Comparison of ENCODE assay signal across 8 cellular contexts in the genomic region with DNA sequence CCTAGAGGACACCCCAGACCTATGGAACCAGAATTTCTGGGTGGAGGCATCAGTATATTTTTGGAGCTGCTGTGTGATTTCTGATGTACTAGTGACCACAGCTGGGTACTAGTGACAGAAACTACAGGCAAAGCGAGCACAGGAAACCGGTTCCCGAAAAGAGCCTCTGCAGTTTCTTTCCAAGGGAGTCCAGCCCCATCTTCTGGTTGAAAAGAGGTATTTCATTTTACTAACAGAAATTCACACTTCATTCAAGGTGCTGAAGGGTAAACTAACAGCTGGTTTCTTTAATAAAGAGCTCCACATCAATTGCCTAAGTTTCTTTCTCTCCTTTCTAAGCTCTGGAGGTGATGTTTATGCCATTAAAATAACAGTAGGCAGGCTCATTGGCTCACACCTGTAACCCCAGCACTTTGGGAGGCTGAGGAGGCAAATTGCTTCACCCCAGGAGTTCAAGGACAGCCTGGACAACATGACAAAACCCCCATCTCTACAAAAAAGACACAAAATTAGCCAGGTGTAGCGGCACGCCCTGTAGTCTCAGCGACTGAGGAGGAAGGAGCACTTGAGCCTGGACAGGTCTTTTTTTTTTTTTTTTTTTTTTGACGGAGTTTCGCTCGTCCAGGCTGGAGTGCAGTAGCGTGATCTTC. TPM values are rescaled to one million over a fixed set of nuclear protein-coding genes. Genes with fewer than 3 reads are reported as not detected.
DNase-seq lines count a peak whose midpoint lies in the region; ATAC-seq and TF ChIP-seq lines count a peak whose summit lies in the region.

No MANE protein-coding gene starts in this region.

- H3K4me3 ChIP-seq in fibroblast of the aortic adventitia (ENCODE audit: low read depth, low read length) (no peak overlapping the region), osteoblast (ENCODE audit: insufficient read depth, low read length) (no peak overlapping the region)

- H3K79me2 ChIP-seq in osteoblast (ENCODE audit: insufficient read depth, low read length) = no peaks in the 10 kb centered on the region

- no peaks in the 10 kb centered on the region for H3K9me3 Mint-ChIP-seq in activated naive CD4-positive, alpha-beta T cell treated with anti-CD3 and anti-CD28 coated beads for 36 hours

- H3K27ac ChIP-seq in VCaP (no peak overlapping the region), osteoblast (ENCODE audit: low read depth, low read length) (no peak overlapping the region)

- H4K20me1 ChIP-seq in osteoblast (ENCODE audit: insufficient read depth, low read length) = peaks cover 3% of the 10 kb centered on the region

- H2AFZ ChIP-seq in osteoblast (ENCODE audit: low read length) = no peak overlapping the region

- peaks cover 16% of the 10 kb centered on the region for H3K36me3 ChIP-seq in osteoblast (ENCODE audit: insufficient read depth, low read length)

- H3K4me3 Mint-ChIP-seq in activated naive CD4-positive, alpha-beta T cell treated with anti-CD3 and anti-CD28 coated beads for 36 hours = no peak overlapping the region

- intact Hi-C loops in activated naive CD4-positive, alpha-beta T cell treated with anti-CD3 and anti-CD28 coated beads for 36 hours (cut with micrococcal nuclease) = loop anchor here (1.0 kb wide), 3 partner anchors 92 to 160 kb away; a partner anchor contains a TSS

- no peak for ATAC-seq in HG03439 (IDR thresholded peaks at IDR 0.05; ENCODE audit: unreplicated experiment)

- H3K36me3 Mint-ChIP-seq in activated naive CD4-positive, alpha-beta T cell treated with anti-CD3 and anti-CD28 coated beads for 36 hours (ENCODE audit: low read depth) = peaks cover 13% of the 10 kb centered on the region

- CTCF ChIA-PET in activated naive CD4-positive, alpha-beta T cell treated with anti-CD3 and anti-CD28 coated beads for 36 hours (lab: Charles Lee) = interaction anchor here (0.6 to 1.9 kb wide), 11 partner anchors 8 to 197 kb away, joined by 3 to 7 read pairs (median 4); a partner anchor contains a TSS

- no peaks in the 10 kb centered on the region for H3K27me3 Mint-ChIP-seq in activated naive CD4-positive, alpha-beta T cell treated with anti-CD3 and anti-CD28 coated beads for 36 hours (ENCODE audit: low read depth)

- no peak overlapping the region for H3K27ac Mint-ChIP-seq in activated naive CD4-positive, alpha-beta T cell treated with anti-CD3 and anti-CD28 coated beads for 36 hours

- no peaks in the 10 kb centered on the region for H3K27me3 ChIP-seq in osteoblast (ENCODE audit: insufficient read depth, low read length)

- H3K4me1 ChIP-seq in osteoblast (ENCODE audit: insufficient read depth, low read length) = no peaks in the 10 kb centered on the region

- TF ChIP-seq CTCF in VCaP (conservative IDR thresholded peaks at IDR 0.05) (peak; percentile 81), fibroblast of the aortic adventitia (IDR thresholded peaks at IDR 0.05; ENCODE audit: insufficient read depth, low read length) (peak; percentile 63), osteoblast (IDR thresholded peaks at IDR 0.05; ENCODE audit: extremely low read depth, low read depth, low read length) (peak; percentile 63)

- H3K4me1 Mint-ChIP-seq in activated naive CD4-positive, alpha-beta T cell treated with anti-CD3 and anti-CD28 coated beads for 36 hours (ENCODE audit: low read depth) = no peaks in the 10 kb centered on the region

- H3K4me2 ChIP-seq in osteoblast (ENCODE audit: insufficient read depth, low read length) = no peak overlapping the region

- DNase-seq in activated naive CD4-positive, alpha-beta T cell treated with anti-CD3 and anti-CD28 coated beads for 36 hours = peak; percentile 42
- no peak for DNase-seq in activated naive CD4-positive, alpha-beta T cell treated with anti-CD3 and anti-CD28 coated beads, Interleukin-2, amount 50 U/mL, for 16 hours
- peak; percentile 48 for DNase-seq in LHCN-M2 (ENCODE audit: low read depth)
- DNase-seq in fibroblast of the aortic adventitia (ENCODE audit: low read depth) = peak; percentile 69
- peak; percentile 89 for DNase-seq in osteoblast (ENCODE audit: insufficient read length, low spot score, missing footprints)
- no peak for DNase-seq in GDM1 (lab: John Stamatoyannopoulos, UW)

- H3K9me3 ChIP-seq in osteoblast (ENCODE audit: low read depth, low read length) = no peaks in the 10 kb centered on the region

RNA-seq across cellular contexts. Expression of a gene that starts 22.0 kb away (rescaled TPM):
- 10 to 100 TPM; 27.3 to 30.9 TPM for total RNA-seq in activated naive CD4-positive, alpha-beta T cell treated with anti-CD3 and anti-CD28 coated beads for 36 hours
- total RNA-seq in LHCN-M2 (2014; rRNA removed) = 23.3 and 25.0 TPM in 2 replicates
- polyA plus RNA-seq in LHCN-M2 (2012) = 15.3 TPM
- 9.2 and 11.3 TPM in 2 replicates for total RNA-seq in fibroblast of the aortic adventitia (ENCODE audit: low replicate concordance)
- 19.2 and 19.5 TPM in 2 replicates for total RNA-seq in osteoblast

RNA-seq across cellular contexts. Expression of a gene that starts 33.1 kb away (rescaled TPM):
- total RNA-seq in activated naive CD4-positive, alpha-beta T cell treated with anti-CD3 and anti-CD28 coated beads for 36 hours = 10 to 100 TPM; 10.8 to 11.3 TPM
- total RNA-seq in LHCN-M2 (2014; rRNA removed) (11.5 and 11.7 TPM in 2 replicates), fibroblast of the aortic adventitia (ENCODE audit: low replicate concordance) (14.7 and 24.3 TPM in 2 replicates), osteoblast (13.4 and 16.8 TPM in 2 replicates)
- polyA plus RNA-seq in LHCN-M2 (2012) = 11.7 TPM

RNA-seq across cellular contexts. Expression of a gene that starts 44.0 kb away (rescaled TPM):
- 10 to 100 TPM; 21.0 to 23.3 TPM for total RNA-seq in activated naive CD4-positive, alpha-beta T cell treated with anti-CD3 and anti-CD28 coated beads for 36 hours
- total RNA-seq in LHCN-M2 (2014; rRNA removed) (46.8 and 51.2 TPM in 2 replicates), fibroblast of the aortic adventitia (ENCODE audit: low replicate concordance) (40.8 and 78.4 TPM in 2 replicates), osteoblast (76.3 and 86.1 TPM in 2 replicates)
- 21.1 TPM for polyA plus RNA-seq in LHCN-M2 (2012)

RNA-seq across cellular contexts. Expression of a gene that starts 55.0 kb away (rescaled TPM):
- 10 to 100 TPM; 31.6 to 32.5 TPM for total RNA-seq in activated naive CD4-positive, alpha-beta T cell treated with anti-CD3 and anti-CD28 coated beads for 36 hours
- total RNA-seq in LHCN-M2 (2014; rRNA removed) (35.8 and 41.5 TPM in 2 replicates), fibroblast of the aortic adventitia (ENCODE audit: low replicate concordance) (29.5 and 106 TPM in 2 replicates), osteoblast (26.8 and 29.5 TPM in 2 replicates)
- polyA plus RNA-seq in LHCN-M2 (2012) = 33.6 TPM

Comparison
In these comparisons a context has a peak if more than half of its experiments do, and no peak if none do; other contexts are left out.
1. DNase-seq: peak in activated naive CD4-positive, alpha-beta T cell treated with anti-CD3 and anti-CD28 coated beads for 36 hours (single experiment), LHCN-M2 (single experiment), fibroblast of the aortic adventitia (single experiment) and osteoblast (single experiment); none in activated naive CD4-positive, alpha-beta T cell treated with anti-CD3 and anti-CD28 coated beads, Interleukin-2, amount 50 U/mL, for 16 hours (single experiment) and GDM1 (single experiment).
2. Peak in every context shown above with its lines, with median percentiles within 50 percentile points of each other: CTCF ChIP-seq.